8 cellular contexts compared by ENCODE assay signal in genomic region chr10:114631090-114631677, GRCh38. TPM values are rescaled to one million over a fixed set of nuclear protein-coding genes. Genes with fewer than 3 reads are reported as not detected.
A peak's percentile ranks its signal among the peaks of the same experiment; 100 is the strongest.
DNase-seq lines count a peak whose midpoint lies in the region; ATAC-seq, FAIRE-seq and TF ChIP-seq lines count a peak whose summit lies in the region.

No MANE protein-coding gene starts in this region.

- H3K4me3 ChIP-seq in BJ (ENCODE audit: low read depth, low read length) (peak overlapping the region; percentile 50), IMR-90 (ENCODE audit: insufficient read depth, low read depth, low read length) (peak overlapping the region; percentile 66), H1 (ENCODE audit: extremely low read depth in 1 of 4, insufficient read depth in 2 of 4, low read depth in 3 of 4, low read length in 4 of 4) (peak overlapping the region; percentile 40 to 66 (median 56))

- H3K27me3 ChIP-seq in BJ (ENCODE audit: control insufficient read depth, insufficient read depth, low read length) = no peaks in the 10 kb centered on the region
- H3K27me3 ChIP-seq in IMR-90 (ENCODE audit: control insufficient read depth, insufficient read depth, low read length) = peaks cover 5% of the 10 kb centered on the region; the same call in 1 of the 2 replicates
- H3K27me3 ChIP-seq in H1 (replicated peaks in 1 of 4; ENCODE audit: control insufficient read depth in 3 of 4, extremely low read depth in 1 of 4, insufficient read depth in 3 of 4, low read length in 3 of 4) = peaks cover 0 to 27% (median 16%) of the 10 kb centered on the region in 4 experiments; a peak in 6 of 7 replicates

- ATAC-seq in IMR-90 (ENCODE audit: low read depth) = no peak
- no peak for ATAC-seq in GM21825 (IDR thresholded peaks at IDR 0.05; ENCODE audit: unreplicated experiment)
- ATAC-seq in HG03159 (IDR thresholded peaks at IDR 0.05; ENCODE audit: unreplicated experiment) = no peak
- no peak for ATAC-seq in activated CD4-positive, CD25-positive, alpha-beta regulatory T cell treated with anti-CD3 and anti-CD28 coated beads, Interleukin-2, amount 50 U/mL, for 24 hours

- H2BK20ac ChIP-seq in IMR-90 (ENCODE audit: low read depth, low read length) = no peak overlapping the region
- no peak overlapping the region for H2BK20ac ChIP-seq in H1 (ENCODE audit: low read length)

- H2BK120ac ChIP-seq in IMR-90 (ENCODE audit: low read depth, low read length) (peak overlapping the region; percentile 54; the same call in 1 of the 2 replicates), H1 (replicated peaks; ENCODE audit: low read depth, low read length) (no peak overlapping the region)

- H3K79me1 ChIP-seq in IMR-90 (ENCODE audit: low read depth in 1 of 2, low read length in 2 of 2) (peaks cover 0 to 4% of the 10 kb centered on the region in 2 experiments; a peak in 1 of 4 replicates), H1 (ENCODE audit: low read depth, low read length) (no peaks in the 10 kb centered on the region)

- peak overlapping the region; percentile 88 to 91 (median 90) for H3K4me3 Mint-ChIP-seq in nephron

- H2BK12ac ChIP-seq in H1 (ENCODE audit: low read depth, low read length) = no peak overlapping the region

- H2BK5ac ChIP-seq in IMR-90 (ENCODE audit: low read depth, low read length, poor library complexity, severe bottlenecking) = no peak overlapping the region
- H2BK5ac ChIP-seq in H1 (ENCODE audit: low read depth, low read length) = no peak overlapping the region

- H3K36me3 Mint-ChIP-seq in nephron (ENCODE audit: low read depth) = no peaks in the 10 kb centered on the region

- DNase-seq in BJ (ENCODE audit: low read depth) (no peak), IMR-90 (no peak), H1 (ENCODE audit: low read depth in 1 of 2, low spot score in 2 of 2) (no peak)
- DNase-seq in stimulated activated naive CD4-positive, alpha-beta T cell (lab: John Stamatoyannopoulos, UW) = no peak

- POLR2A ChIA-PET in BJ (lab: Charles Lee) (interaction anchor here (0.6 kb wide), 1 partner anchor 92 kb away, joined by 9 read pairs; no protein-coding TSS in a partner anchor), IMR-90 (lab: Charles Lee; ENCODE audit: unreplicated experiment) (no interaction called here), H1 (lab: Charles Lee; ENCODE audit: partially characterized antibody) (no interaction called here)

- H3K23me2 ChIP-seq in H1 (ENCODE audit: low read depth, low read length) = peaks cover 7% of the 10 kb centered on the region; the same call in 1 of the 2 replicates

- H3K56ac ChIP-seq in IMR-90 (ENCODE audit: extremely low read depth, insufficient read depth, low read length) = no peak overlapping the region
- no peak overlapping the region for H3K56ac ChIP-seq in H1 (replicated peaks; ENCODE audit: insufficient read length, low read depth, low read length)

- H3K27ac ChIP-seq in IMR-90 (ENCODE audit: insufficient read depth, low read length) (no peak overlapping the region), H1 (ENCODE audit: low read depth, low read length) (no peak overlapping the region)

- no CpG with 5 or more reads among the region's 9 CpGs for WGBS in IMR-90 (ENCODE audit: extremely low coverage in 2 of 2, insufficient read length in 1 of 2), 2 experiments
- WGBS in H1 (ENCODE audit: extremely low coverage in 1 of 2, insufficient coverage in 1 of 2, insufficient read length in 1 of 2, insufficient replicate concordance in 2 of 2, low coverage in 1 of 2, low lambda C conversion rate in 2 of 2, missing lambda C conversion rate in 1 of 2), 2 experiments = 70% methylated on average over 9 of the region's 9 CpGs; no CpG with 5 or more reads in 1 of the 2 experiments

- H3K9me3 Mint-ChIP-seq in nephron = no peaks in the 10 kb centered on the region

- no peaks in the 10 kb centered on the region for H3K79me2 ChIP-seq in H1 (ENCODE audit: control insufficient read depth in 1 of 2, insufficient read depth in 2 of 2, low read length in 2 of 2)

- CTCF ChIA-PET in BJ (lab: Yijun Ruan, JAX) (interaction anchor here (1.0 to 1.5 kb wide), 3 partner anchors 15 to 191 kb away, joined by 3 to 4 read pairs (median 3); partner anchors contain the start of gene FHIP2A), IMR-90 (lab: Yijun Ruan, JAX) (interaction anchor here (0.8 to 1.0 kb wide), 2 partner anchors 63 to 327 kb away, joined by 3 to 4 read pairs; no protein-coding TSS in a partner anchor), H1 (lab: Charles Lee; ENCODE audit: partially characterized antibody) (interaction anchor here (0.7 kb wide), 1 partner anchor 10 kb away, joined by 3 read pairs; no protein-coding TSS in a partner anchor)

- TF ChIP-seq CTCF in BJ (IDR thresholded peaks at IDR 0.05; ENCODE audit: insufficient read depth, low read depth, low read length) (no peak), IMR-90 (conservative IDR thresholded peaks at IDR 0.05; ENCODE audit: low read depth, low read length) (no peak), H1 (IDR thresholded peaks at IDR 0.05; ENCODE audit: control extremely low read depth in 1 of 3, insufficient read depth in 1 of 3, low read depth in 1 of 3, low read length in 3 of 3) (no peak), nephron (IDR thresholded peaks at IDR 0.05; ENCODE audit: unreplicated experiment in 3 of 3) (no peak)

- H3K23ac ChIP-seq in IMR-90 (ENCODE audit: low read depth, low read length) (peak overlapping the region; percentile 75), H1 (ENCODE audit: insufficient read length) (no peak overlapping the region)

- H4K8ac ChIP-seq in IMR-90 (ENCODE audit: low read depth in 2 of 2, low read length in 2 of 2) (peak overlapping the region in 1 of 2 experiments; percentile 20; a peak in 1 of 4 replicates), H1 (ENCODE audit: extremely low read depth, insufficient read depth, low read length) (no peak overlapping the region)

- H4K5ac ChIP-seq in IMR-90 (ENCODE audit: low read depth, low read length) = no peak overlapping the region
- no peak overlapping the region for H4K5ac ChIP-seq in H1 (ENCODE audit: insufficient read length, low read depth, low read length)

- H3K18ac ChIP-seq in IMR-90 (ENCODE audit: low read depth, low read length) (peak overlapping the region; percentile 21; the same call in 1 of the 2 replicates), H1 (ENCODE audit: extremely low read depth, low read length) (no peak overlapping the region)

- H2AFZ ChIP-seq in IMR-90 (replicated peaks; ENCODE audit: low read length, poor library complexity) (peak overlapping the region; percentile 79), H1 (ENCODE audit: low read length) (peak overlapping the region; percentile 7; the same call in 1 of the 2 replicates)

- no peak overlapping the region for H2BK15ac ChIP-seq in IMR-90 (ENCODE audit: low read depth, low read length)
- no peak overlapping the region for H2BK15ac ChIP-seq in H1 (ENCODE audit: low read length)

- H3K27ac Mint-ChIP-seq in nephron = peak overlapping the region; percentile 79 to 94 (median 81)

- H4K20me1 ChIP-seq in IMR-90 (ENCODE audit: insufficient read depth, low read length) = peaks cover 15% of the 10 kb centered on the region
- no peaks in the 10 kb centered on the region for H4K20me1 ChIP-seq in H1 (replicated peaks in 1 of 2; ENCODE audit: control insufficient read depth in 1 of 2, insufficient read depth in 2 of 2, low read length in 2 of 2)

- dilution Hi-C loops in IMR-90 (cut with HindIII; ENCODE audit: low sequenced_read_pairs, unreplicated experiment) = no loop called here

- BruUV-seq in IMR-90 (replicated peaks; lab: Mats Ljungman, UMichigan) = no TSS peak

- H3K36me3 ChIP-seq in BJ (ENCODE audit: control insufficient read depth, insufficient read depth, low read length) = no peaks in the 10 kb centered on the region
- no peaks in the 10 kb centered on the region for H3K36me3 ChIP-seq in IMR-90 (ENCODE audit: control insufficient read depth, insufficient read depth, low read length)
- no peaks in the 10 kb centered on the region for H3K36me3 ChIP-seq in H1 (ENCODE audit: control insufficient read depth in 2 of 4, insufficient read depth in 4 of 4, low read length in 3 of 4)

- H2AK5ac ChIP-seq in IMR-90 (ENCODE audit: low read depth, low read length) = no peak overlapping the region
- H2AK5ac ChIP-seq in H1 (ENCODE audit: low read depth, low read length) = no peak overlapping the region

- peaks cover 57% of the 10 kb centered on the region for H3K27me3 Mint-ChIP-seq in nephron (ENCODE audit: low read depth)

- no peak overlapping the region for H2AK9ac ChIP-seq in IMR-90 (replicated peaks; ENCODE audit: low read depth, low read length, poor library complexity)

- H3K4me1 Mint-ChIP-seq in nephron = peaks cover 44% of the 10 kb centered on the region

- H3K4ac ChIP-seq in IMR-90 (ENCODE audit: low read depth, low read length) (no peak overlapping the region), H1 (replicated peaks; ENCODE audit: insufficient read length, low read depth, low read length) (no peak overlapping the region)

- TF ChIP-seq POLR2A in IMR-90 (IDR thresholded peaks at IDR 0.05; ENCODE audit: low read depth, low read length) = no peak
- no peak for TF ChIP-seq POLR2A in H1 (IDR thresholded peaks at IDR 0.05; ENCODE audit: control extremely low read depth in 1 of 2, low read depth in 2 of 2, low read length in 2 of 2)

- peaks cover 10% of the 10 kb centered on the region for H3K9me1 ChIP-seq in IMR-90 (ENCODE audit: insufficient read depth, low read length)

- no peak for FAIRE-seq in H1 (lab: Jason Lieb, UNC)

- H3K4me2 ChIP-seq in IMR-90 (ENCODE audit: low read depth, low read length) = peak overlapping the region; percentile 97
- peak overlapping the region; percentile 69 to 92 for H3K4me2 ChIP-seq in H1 (ENCODE audit: insufficient read depth in 1 of 2, low read depth in 2 of 2, low read length in 2 of 2)

- no peak for TF ChIP-seq EP300 in H1 (IDR thresholded peaks at IDR 0.05; ENCODE audit: borderline replicate concordance in 1 of 2, low read depth in 2 of 2, low read length in 2 of 2)

- no peaks in the 10 kb centered on the region for H3K9me3 ChIP-seq in IMR-90 (ENCODE audit: control insufficient read depth, insufficient read depth, low read length)
- no peaks in the 10 kb centered on the region for H3K9me3 ChIP-seq in H1 (ENCODE audit: insufficient read depth in 2 of 2, low read depth in 1 of 2, low read length in 1 of 2)

- no peak for TF ChIP-seq RAD21 in IMR-90 (IDR thresholded peaks at IDR 0.05; ENCODE audit: low read length)
- no peak for TF ChIP-seq RAD21 in H1 (IDR thresholded peaks at IDR 0.05 in 1 of 2, conservative IDR thresholded peaks at IDR 0.05 in 1 of 2; ENCODE audit: low read depth in 2 of 2, low read length in 2 of 2)

- H3K4me1 ChIP-seq in IMR-90 (ENCODE audit: control insufficient read depth, insufficient read depth, low read length) = peaks cover 13% of the 10 kb centered on the region
- peaks cover 0 to 7% (median 2%) of the 10 kb centered on the region in 4 experiments; a peak in 4 of 7 replicates for H3K4me1 ChIP-seq in H1 (replicated peaks in 1 of 4; ENCODE audit: control insufficient read depth in 3 of 4, insufficient read depth in 4 of 4, low read length in 3 of 4)

- intact Hi-C loops in IMR-90 (cut with micrococcal nuclease) = loop anchor here (5.0 to 10.0 kb wide), 4 partner anchors 51 to 326 kb away; no protein-coding TSS in a partner anchor

- H3K14ac ChIP-seq in IMR-90 (replicated peaks; ENCODE audit: low read depth, low read length) (no peak overlapping the region), H1 (ENCODE audit: insufficient read length) (no peak overlapping the region)

- H4K91ac ChIP-seq in IMR-90 (ENCODE audit: insufficient read depth, low read depth, low read length) (no peak overlapping the region), H1 (replicated peaks; ENCODE audit: insufficient read length, low read length) (no peak overlapping the region)

- in situ Hi-C loops in IMR-90 (cut with MboI; ENCODE audit: low sequenced_read_pairs) = no loop called here

- no peak overlapping the region for H3K9ac ChIP-seq in IMR-90 (ENCODE audit: low read depth, low read length)
- peak overlapping the region in 1 of 4 experiments; percentile 2; a peak in 1 of 7 replicates for H3K9ac ChIP-seq in H1 (replicated peaks in 1 of 4; ENCODE audit: extremely low read depth in 1 of 4, low read depth in 3 of 4, low read length in 3 of 4)

RNA-seq across cellular contexts. Expression of gene ABLIM1, which starts 26.9 kb away (rescaled TPM):
- polyA plus RNA-seq in BJ (2011; rRNA removed) (13.3 and 14.4 TPM in 2 replicates), IMR-90 (2012; rRNA removed) (7.7 and 8.1 TPM in 2 replicates), H1 (2011; rRNA removed) (51.7 and 62.6 TPM in 2 replicates)
- 16.2 and 29.5 TPM in 2 replicates for polyA minus RNA-seq in BJ (2011; rRNA and poly(A)+ RNA removed)
- 9.9 and 11.1 TPM in 2 replicates for total RNA-seq in IMR-90 (2012; rRNA removed)
- 2.7 and 6.9 TPM in 2 replicates for polyA plus RNA-seq in IMR-90 (2012; cell fraction: cytosol; rRNA removed)
- 10.3 and 22.7 TPM in 2 replicates for polyA plus RNA-seq in IMR-90 (2012; cell fraction: nucleus; rRNA removed; ENCODE audit: low replicate concordance)
- 51.2 and 52.1 TPM in 2 replicates for total RNA-seq in H1 (2021; fragmentation: NEBNext Ultra II Directional; extraction: Animal tissue kit (Norgen Biotek cat#: 25700))
- polyA plus RNA-seq in H1 (2011; cell fraction: cytosol; rRNA removed) = 47.8 TPM
- 52.0 TPM for polyA plus RNA-seq in H1 (2011; cell fraction: nucleus; rRNA removed)
- polyA plus RNA-seq in H1 (2012, experiment 1 of 2) = 21.9 to 32.8 TPM (median 29.3 TPM) in 4 replicates
- polyA plus RNA-seq in H1 (2012, experiment 2 of 2) = 3.3 TPM
- 31.2 TPM for polyA plus RNA-seq in H1 (2013, experiment 1 of 2)
- 33.9 TPM for polyA plus RNA-seq in H1 (2013, experiment 2 of 2)
- polyA minus RNA-seq in H1 (2011; rRNA and poly(A)+ RNA removed) = 90.3 and 144 TPM in 2 replicates
- 36.0 TPM for polyA minus RNA-seq in H1 (2011; cell fraction: cytosol; rRNA and poly(A)+ RNA removed)
- 71.3 TPM for polyA minus RNA-seq in H1 (2011; cell fraction: nucleus; rRNA and poly(A)+ RNA removed)
